ENCODE assay signal across 17 cellular contexts in genomic region chr5:11062379-11062778, GRCh38.
A peak's percentile ranks its signal among the peaks of the same experiment; 100 is the strongest.
DNase-seq lines count a peak whose midpoint lies in the region; ATAC-seq and TF ChIP-seq lines count a peak whose summit lies in the region.
"Had no signal": no experiment of that assay in that cellular context is flagged by ENCODE, and none has a peak within 500 bp of the region (broad histone marks: within the 10 kb centered on the region; RNA-seq: fewer than 3 reads in every experiment).

No MANE protein-coding gene starts in this region.

- H3K4me1 ChIP-seq in SJCRH30 (no peaks in the 10 kb centered on the region), esophagus muscularis mucosa (no peaks in the 10 kb centered on the region)
- H3K4me1 ChIP-seq: tibial artery had no signal

- H3K9me3 ChIP-seq in SJCRH30 (replicated peaks) = no peaks in the 10 kb centered on the region
- no peaks in the 10 kb centered on the region for H3K9me3 ChIP-seq in esophagus muscularis mucosa
- H3K9me3 ChIP-seq: tibial artery had no signal

- no peaks in the 10 kb centered on the region for H3K4me1 Mint-ChIP-seq in HFFc6 (ENCODE audit: low read depth)
- no peaks in the 10 kb centered on the region for H3K4me1 Mint-ChIP-seq in activated T-helper 17 cell treated with anti-CD3 and anti-CD28 coated beads, Interleukin-2, amount 50 U/mL, for 72 hours
- H3K4me1 Mint-ChIP-seq: stimulated activated naive B cell treated with anti-CD40 and anti-IgM and Interleukin-4, amounts not matched to agents 10 μg/mL and 1 μg/mL and 100 μg/mL, for 72 hours had no signal

- DNase-seq in HFFc6 (peak; percentile 3), SJCRH30 (peak; percentile 13 to 28), esophagus muscularis mucosa (ENCODE audit: extremely low spot score) (peak; percentile 21), retina (peak; percentile 33), NCI-H2081 treated with DMSO at 0.1 percent for 48 hours (lab: John Stamatoyannopoulos, UW) (no peak)
- DNase-seq: activated CD8-positive, alpha-beta memory T cell treated with anti-CD3 and anti-CD28 coated beads, Interleukin-2, amount 50 U/mL, for 4 hours; aorta; dorsolateral prefrontal cortex; glutamatergic neuron; NCI-H146; NCI-H345; SIG-M5; stimulated activated naive B cell treated with anti-CD40 and anti-IgM and Interleukin-4, amounts not matched to agents 10 μg/mL and 1 μg/mL and 100 μg/mL, for 72 hours; tibial artery had no signal

- H3K4me3 Mint-ChIP-seq in HFFc6 = no peak overlapping the region
- no peak overlapping the region for H3K4me3 Mint-ChIP-seq in activated T-helper 17 cell treated with anti-CD3 and anti-CD28 coated beads, Interleukin-2, amount 50 U/mL, for 72 hours
- H3K4me3 Mint-ChIP-seq: stimulated activated naive B cell treated with anti-CD40 and anti-IgM and Interleukin-4, amounts not matched to agents 10 μg/mL and 1 μg/mL and 100 μg/mL, for 72 hours had no signal

- H3K27ac ChIP-seq in SJCRH30 = no peak overlapping the region
- H3K27ac ChIP-seq in esophagus muscularis mucosa (replicated peaks in 1 of 4) = no peak overlapping the region
- H3K27ac ChIP-seq: tibial artery had no signal

- 54% methylated on average over 6 of the region's 7 CpGs for WGBS in esophagus muscularis mucosa

- intact Hi-C loops in esophagus muscularis mucosa (cut with DNase I) = no loop called here

- no peak overlapping the region for H3K4me3 ChIP-seq in SJCRH30
- no peak overlapping the region for H3K4me3 ChIP-seq in esophagus muscularis mucosa
- H3K4me3 ChIP-seq: dorsolateral prefrontal cortex, tibial artery had no signal

- no peak for TF ChIP-seq POLR2A in esophagus muscularis mucosa (IDR thresholded peaks at IDR 0.05; ENCODE audit: low read depth)

- TF ChIP-seq CTCF in HFFc6 (IDR thresholded peaks at IDR 0.05) = no peak
- TF ChIP-seq CTCF in esophagus muscularis mucosa (IDR thresholded peaks at IDR 0.05) = no peak

- no peak for ATAC-seq in activated T-helper 17 cell treated with anti-CD3 and anti-CD28 coated beads, Interleukin-2, amount 50 U/mL, for 72 hours (replicated peaks)
- no peak for ATAC-seq in HG03097 (IDR thresholded peaks at IDR 0.05; ENCODE audit: low FRiP score, unreplicated experiment)
- ATAC-seq: esophagus mucosa; stimulated activated naive B cell treated with anti-CD40 and anti-IgM and Interleukin-4, amounts not matched to agents 10 μg/mL and 1 μg/mL and 100 μg/mL, for 72 hours had no signal

- H3K27me3 Mint-ChIP-seq in HFFc6 (ENCODE audit: insufficient read depth) = peaks cover 13% of the 10 kb centered on the region
- H3K27me3 Mint-ChIP-seq in activated T-helper 17 cell treated with anti-CD3 and anti-CD28 coated beads, Interleukin-2, amount 50 U/mL, for 72 hours = peaks cover 15% of the 10 kb centered on the region

- no peak overlapping the region for H3K27ac Mint-ChIP-seq in HFFc6
- no peak overlapping the region for H3K27ac Mint-ChIP-seq in activated T-helper 17 cell treated with anti-CD3 and anti-CD28 coated beads, Interleukin-2, amount 50 U/mL, for 72 hours
- H3K27ac Mint-ChIP-seq: stimulated activated naive B cell treated with anti-CD40 and anti-IgM and Interleukin-4, amounts not matched to agents 10 μg/mL and 1 μg/mL and 100 μg/mL, for 72 hours had no signal

- H3K36me3 ChIP-seq in SJCRH30 (no peaks in the 10 kb centered on the region), esophagus muscularis mucosa (no peaks in the 10 kb centered on the region)
- H3K36me3 ChIP-seq: tibial artery had no signal

- no peaks in the 10 kb centered on the region for H3K36me3 Mint-ChIP-seq in HFFc6 (ENCODE audit: low read depth)
- H3K36me3 Mint-ChIP-seq in activated T-helper 17 cell treated with anti-CD3 and anti-CD28 coated beads, Interleukin-2, amount 50 U/mL, for 72 hours (ENCODE audit: low read depth) = no peaks in the 10 kb centered on the region

- no peaks in the 10 kb centered on the region for H3K9me3 Mint-ChIP-seq in HFFc6
- H3K9me3 Mint-ChIP-seq in activated T-helper 17 cell treated with anti-CD3 and anti-CD28 coated beads, Interleukin-2, amount 50 U/mL, for 72 hours = peaks cover 5% of the 10 kb centered on the region

- TF ChIP-seq EP300 in esophagus muscularis mucosa (IDR thresholded peaks at IDR 0.05) = no peak

- H3K27me3 ChIP-seq in SJCRH30 = peaks cover 4% of the 10 kb centered on the region; the same call in 1 of the 2 replicates
- H3K27me3 ChIP-seq in esophagus muscularis mucosa = peaks cover 0 to 22% (median 0%) of the 10 kb centered on the region in 4 donors
- H3K27me3 ChIP-seq: dorsolateral prefrontal cortex had no signal
